39 cellular contexts compared by ENCODE assay signal in genomic region chr7:142257958-142258357, GRCh38. TPM values are rescaled to one million over a fixed set of nuclear protein-coding genes. Genes with fewer than 3 reads are reported as not detected.
"Had no signal": no experiment of that assay in that cellular context is flagged by ENCODE, and none has a peak within 500 bp of the region (broad histone marks: within the 10 kb centered on the region; RNA-seq: fewer than 3 reads in every experiment).

A gene with protein sequence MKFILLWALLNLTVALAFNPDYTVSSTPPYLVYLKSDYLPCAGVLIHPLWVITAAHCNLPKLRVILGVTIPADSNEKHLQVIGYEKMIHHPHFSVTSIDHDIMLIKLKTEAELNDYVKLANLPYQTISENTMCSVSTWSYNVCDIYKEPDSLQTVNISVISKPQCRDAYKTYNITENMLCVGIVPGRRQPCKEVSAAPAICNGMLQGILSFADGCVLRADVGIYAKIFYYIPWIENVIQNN (minus strand): TSS chr7:142258058. CDS start chr7:142257707, 351 bp downstream.

- DNase-seq: activated effector memory CD4-positive, alpha-beta T cell treated with anti-CD3 and anti-CD28 coated beads, Interleukin-2, amount 50 U/mL, for 16 hours; activated effector memory CD4-positive, alpha-beta T cell treated with Interleukin-2 at 50 U/mL for 16 hours; activated gamma-delta T cell; activated gamma-delta T cell treated with Interleukin-2 at 50 U/mL for 16 hours; activated naive CD4-positive, alpha-beta T cell; activated naive CD4-positive, alpha-beta T cell treated with anti-CD3 and anti-CD28 coated beads for 36 hours; activated naive CD4-positive, alpha-beta T cell treated with anti-CD3 and anti-CD28 coated beads, Interleukin-2, amount 10 ng/mL, durations not matched to agents 7 days and 5 days; activated naive CD4-positive, alpha-beta T cell treated with anti-CD3 and anti-CD28 coated beads, Interleukin-2, amount 50 U/mL, for 16 hours; activated naive CD4-positive, alpha-beta T cell treated with Interleukin-2 at 50 U/mL for 16 hours; activated naive CD8-positive, alpha-beta T cell treated with anti-CD3 and anti-CD28 coated beads for 36 hours; activated naive CD8-positive, alpha-beta T cell treated with anti-CD3 and anti-CD28 coated beads, Interleukin-2, amount 10 ng/mL, durations not matched to agents 7 days and 5 days; activated naive CD8-positive, alpha-beta T cell treated with anti-CD3 and anti-CD28 coated beads, Interleukin-2, amount 50 U/mL, for 24 hours; activated T-cell treated with anti-CD3 and anti-CD28 coated beads, Interleukin-2, amount 50 U/mL, for 1 hour; activated T-cell treated with anti-CD3 and anti-CD28 coated beads, Interleukin-2, amount 50 U/mL, for 24 hours; activated T-cell treated with anti-CD3 and anti-CD28 coated beads, Interleukin-2, amount 50 U/mL, for 4 hours; activated T-cell treated with anti-CD3 and anti-CD28 coated beads, Interleukin-2, amount 50 U/mL, for 72 hours; adrenal gland; amniotic stem cell; amygdala; anterior cingulate cortex; aorta; body of pancreas; brain microvascular endothelial cell; caudate nucleus; central memory CD4-positive, alpha-beta T cell; cerebellar nuclear complex had no signal

- H3K9me3 ChIP-seq: adrenal gland, ascending aorta, body of pancreas had no signal

- H3K36me3 ChIP-seq: adrenal gland, ascending aorta, brain microvascular endothelial cell, breast epithelium, cardiac muscle cell had no signal

- H3K4me1 ChIP-seq: adrenal gland, ascending aorta, body of pancreas, breast epithelium had no signal

- H3K27me3 ChIP-seq: adrenal gland, ascending aorta, body of pancreas, brain microvascular endothelial cell, breast epithelium, cardiac muscle cell had no signal

- H3K4me3 ChIP-seq: adrenal gland, ascending aorta, body of pancreas, breast epithelium, cardiac muscle cell had no signal

- H3K27ac ChIP-seq: adrenal gland, ascending aorta, body of pancreas, brain microvascular endothelial cell, breast epithelium, cardiac muscle cell had no signal

RNA-seq across cellular contexts. Expression of the gene that starts here (rescaled TPM):
- total RNA-seq: activated naive CD4-positive, alpha-beta T cell treated with anti-CD3 and anti-CD28 coated beads for 36 hours; activated naive CD4-positive, alpha-beta T cell treated with anti-CD3 and anti-CD28 coated beads, Interleukin-2, amount 50 U/mL, for 72 hours; activated naive CD8-positive, alpha-beta T cell treated with anti-CD3 and anti-CD28 coated beads for 36 hours; activated naive CD8-positive, alpha-beta T cell treated with anti-CD3 and anti-CD28 coated beads, Interleukin-2, amount 10 ng/mL, durations not matched to agents 7 days and 5 days; activated T-cell treated with anti-CD3 and anti-CD28 coated beads, Interleukin-2, amount 50 U/mL, for 4 hours; activated T-cell treated with anti-CD3 and anti-CD28 coated beads, Interleukin-2, amount 50 U/mL, for 72 hours; activated T-helper 1 cell treated with anti-CD3 and anti-CD28 coated beads, Interleukin-12 subunit alpha, Interleukin-12 subunit beta, Interleukin-2, Interleukin-4 antibody, amounts not matched to agents 30 ng/mL and 10 ng/mL and 1 ng/mL, durations not matched to agents 14 hours and 24 hours and 36 hours; activated T-helper 17 cell treated with anti-CD3 and anti-CD28 coated beads, Interleukin-2, amount 50 U/mL, for 72 hours; activated T-helper 2 cell treated with anti-CD3 and anti-CD28 coated beads, Interferon-gamma antibody, Interleukin-2, Interleukin-4, amounts not matched to agents 10 μg/mL and 5 μg/mL and 100 μg/mL, durations not matched to agents 14 hours and 24 hours and 36 hours; adrenal gland; aorta; ascending aorta; astrocyte; body of pancreas; breast epithelium; bronchial epithelial cell; cardiac muscle cell; cardiac septum; cerebellum; chondrocyte had no signal
- polyA plus RNA-seq: adipose tissue, adrenal gland, aorta, cardiac muscle cell had no signal
